In genomic region chr2:214904634-214905033, GRCh38 we compare ENCODE assay signal across 22 cellular contexts.
"Had no signal": no experiment of that assay in that cellular context is flagged by ENCODE, and none has a peak within 500 bp of the region (broad histone marks: within the 10 kb centered on the region; RNA-seq: fewer than 3 reads in every experiment).

No MANE protein-coding gene starts in this region.

- ATAC-seq: natural killer cell; right lobe of liver; stimulated activated naive B cell treated with anti-CD40 and anti-IgM and Interleukin-4, amounts not matched to agents 10 μg/mL and 1 μg/mL and 100 μg/mL, for 72 hours; stimulated activated naive CD8-positive, alpha-beta T cell treated with anti-CD3 and anti-CD28 coated beads, Interleukin-15, Interleukin-2, amounts not matched to agents 100 U/mL and 50 U/mL, for 24 hours had no signal

- H3K4me2 ChIP-seq: smooth muscle cell had no signal

- H3K36me3 ChIP-seq: left ventricle myocardium inferior, ovary, right atrium auricular region, right lobe of liver, stomach, tibial nerve, uterus had no signal

- H3K4me3 ChIP-seq: left ventricle myocardium inferior, lung, ovary, right atrium auricular region, right lobe of liver, smooth muscle cell, stomach, tibial nerve, uterus had no signal

- H3K4me1 ChIP-seq: left ventricle myocardium inferior, right atrium auricular region, right lobe of liver, stomach, tibial nerve, uterus had no signal

- H3K27ac ChIP-seq: left ventricle myocardium inferior, ovary, right atrium auricular region, right lobe of liver, stomach, tibial nerve, uterus had no signal

- H3K9me3 Mint-ChIP-seq: stimulated activated naive B cell treated with anti-CD40 and anti-IgM and Interleukin-4, amounts not matched to agents 10 μg/mL and 1 μg/mL and 100 μg/mL, for 72 hours; type B pancreatic cell had no signal

- H3K36me3 Mint-ChIP-seq: mesothelial cell of epicardium; naive B cell; natural killer cell; stimulated activated naive B cell treated with anti-CD40 and anti-IgM and Interleukin-4, amounts not matched to agents 10 μg/mL and 1 μg/mL and 100 μg/mL, for 72 hours; type B pancreatic cell had no signal

- DNase-seq: hypothalamus; left ventricle myocardium inferior; mesendoderm; naive B cell; natural killer cell; ovary; right lobe of liver; stimulated activated CD4-positive, alpha-beta T cell treated with anti-CD3 and anti-CD28 coated beads, Interleukin-1b, Interleukin-23, amount 100 ng/mL, for 48 hours; stimulated activated CD4-positive, alpha-beta T cell treated with anti-CD3 and anti-CD28 coated beads, Interleukin-2, amount 100 ng/mL, for 48 hours; stimulated activated CD4-positive, alpha-beta T cell treated with anti-CD3 and anti-CD28 coated beads, Interleukin-4, amount 100 ng/mL, for 4 hours; stimulated activated CD8-positive, alpha-beta memory T cell treated with anti-CD3 and anti-CD28 coated beads, Interleukin-4, amount 100 ng/mL, for 48 hours; stimulated activated naive B cell treated with anti-CD40 and anti-IgM and Interleukin-4, amounts not matched to agents 10 μg/mL and 1 μg/mL and 100 μg/mL, for 72 hours; stimulated activated naive CD8-positive, alpha-beta T cell treated with anti-CD3 and anti-CD28 coated beads, Interleukin-15, Interleukin-2, amounts not matched to agents 100 U/mL and 50 U/mL, for 24 hours; stomach; uterus had no signal

- H3K27ac Mint-ChIP-seq: mesothelial cell of epicardium; naive B cell; natural killer cell; progenitor cell of endocrine pancreas; stimulated activated naive B cell treated with anti-CD40 and anti-IgM and Interleukin-4, amounts not matched to agents 10 μg/mL and 1 μg/mL and 100 μg/mL, for 72 hours; type B pancreatic cell had no signal

- H3K27me3 Mint-ChIP-seq: naive B cell; progenitor cell of endocrine pancreas; stimulated activated naive B cell treated with anti-CD40 and anti-IgM and Interleukin-4, amounts not matched to agents 10 μg/mL and 1 μg/mL and 100 μg/mL, for 72 hours; type B pancreatic cell had no signal

- H3K27me3 ChIP-seq: ovary, right atrium auricular region, right lobe of liver, stomach, tibial nerve, uterus had no signal

- H3K9me3 ChIP-seq: left ventricle myocardium inferior, ovary, right atrium auricular region, right lobe of liver, stomach, tibial nerve, uterus had no signal

- H3K4me3 Mint-ChIP-seq: mesothelial cell of epicardium; naive B cell; natural killer cell; stimulated activated naive B cell treated with anti-CD40 and anti-IgM and Interleukin-4, amounts not matched to agents 10 μg/mL and 1 μg/mL and 100 μg/mL, for 72 hours; type B pancreatic cell had no signal

- H3K4me1 Mint-ChIP-seq: naive B cell; natural killer cell; stimulated activated naive B cell treated with anti-CD40 and anti-IgM and Interleukin-4, amounts not matched to agents 10 μg/mL and 1 μg/mL and 100 μg/mL, for 72 hours had no signal
